Comparison of ENCODE assay signal across 9 cellular contexts in genomic region chr11:45089845-45090499, GRCh38. TPM values are rescaled to one million over a fixed set of nuclear protein-coding genes. Genes with fewer than 3 reads are reported as not detected.
DNase-seq lines count a peak whose midpoint lies in the region; TF ChIP-seq lines count a peak whose summit lies in the region.
"Had no signal": no experiment of that assay in that cellular context is flagged by ENCODE, and none has a peak within 500 bp of the region (broad histone marks: within the 10 kb centered on the region; RNA-seq: fewer than 3 reads in every experiment).

No MANE protein-coding gene starts in this region.

- DNase-seq in EL (peak; percentile 52), NCI-H146 (lab: John Stamatoyannopoulos, UW) (peak; percentile 62), endodermal cell (peak; percentile 78), ovary (no peak), putamen (ENCODE audit: low spot score) (no peak), hippocampal formation (lab: John Stamatoyannopoulos, UW) (no peak), NCI-H748 treated with DMSO at 0.1 percent for 48 hours (lab: John Stamatoyannopoulos, UW) (no peak), HuH-7.5 (ENCODE audit: low spot score) (no peak)
- DNase-seq: activated B cell treated with CpG ODN at 0.5 μM for 24 hours had no signal

- H3K27me3 Mint-ChIP-seq in endodermal cell (ENCODE audit: insufficient read depth), result peaks cover 3% of the 10 kb centered on the region
- H3K27me3 Mint-ChIP-seq: activated B cell treated with CpG ODN at 0.5 μM for 24 hours had no signal

- TF ChIP-seq CTCF in endodermal cell (conservative IDR thresholded peaks at IDR 0.05), result peak; percentile 72
- TF ChIP-seq CTCF in ovary (IDR thresholded peaks at IDR 0.05), result no peak

- H3K9me3 ChIP-seq in endodermal cell (ENCODE audit: control insufficient read depth, low read length) (no peaks in the 10 kb centered on the region), ovary (no peaks in the 10 kb centered on the region)

- TF ChIP-seq EP300 in ovary (IDR thresholded peaks at IDR 0.05), result no peak

- no peak overlapping the region for H3K27ac Mint-ChIP-seq in endodermal cell
- H3K27ac Mint-ChIP-seq: activated B cell treated with CpG ODN at 0.5 μM for 24 hours had no signal

- H3K4me1 Mint-ChIP-seq in endodermal cell, result peaks cover 11% of the 10 kb centered on the region

- no peak overlapping the region for H3K27ac ChIP-seq in endodermal cell (ENCODE audit: low read depth, low read length)
- peak overlapping the region; percentile 5 to 24 for H3K27ac ChIP-seq in ovary

- H3K27me3 ChIP-seq in endodermal cell (ENCODE audit: control insufficient read depth, insufficient read depth, low read length, poor library complexity, severe bottlenecking) (no peaks in the 10 kb centered on the region), ovary (no peaks in the 10 kb centered on the region)

- TF ChIP-seq POLR2A in ovary (IDR thresholded peaks at IDR 0.05), result no peak

- H3K4me3 Mint-ChIP-seq in endodermal cell, result no peak overlapping the region
- H3K4me3 Mint-ChIP-seq: activated B cell treated with CpG ODN at 0.5 μM for 24 hours had no signal

- 90% methylated on average over 4 of the region's 4 CpGs; no CpG with 5 or more reads in 1 of the 2 experiments for WGBS in endodermal cell (ENCODE audit: insufficient coverage in 1 of 2, insufficient read length in 1 of 2), 2 experiments
- WGBS in ovary, 3 donors, result 67 to 76% (median 69%) methylated on average over 4 of the region's 4 CpGs

- intact Hi-C loops in ovary (cut with DNase I), result no loop called here

- no peaks in the 10 kb centered on the region for H3K9me3 Mint-ChIP-seq in endodermal cell
- H3K9me3 Mint-ChIP-seq: activated B cell treated with CpG ODN at 0.5 μM for 24 hours had no signal

- no peak overlapping the region for H3K4me3 ChIP-seq in endodermal cell (ENCODE audit: low read length)
- no peak overlapping the region for H3K4me3 ChIP-seq in ovary

- H3K4me1 ChIP-seq in endodermal cell (ENCODE audit: control insufficient read depth, insufficient read depth, low read length) (no peaks in the 10 kb centered on the region), ovary (ENCODE audit: insufficient read depth) (peaks cover 8% of the 10 kb centered on the region)

- no peak overlapping the region for H3K9ac ChIP-seq in endodermal cell (ENCODE audit: extremely low read depth, low read length, poor library complexity, severe bottlenecking)

- H3K36me3 ChIP-seq in endodermal cell (ENCODE audit: control insufficient read depth, insufficient read depth, low read length) (no peaks in the 10 kb centered on the region), ovary (no peaks in the 10 kb centered on the region)

- no peaks in the 10 kb centered on the region for H3K36me3 Mint-ChIP-seq in endodermal cell (ENCODE audit: low read depth)

RNA-seq across cellular contexts. Expression of gene PRDM11, which starts 56.5 kb away (rescaled TPM):
- total RNA-seq in endodermal cell, result 10 to 100 TPM; 10.4 to 15.2 TPM
- 3.8 TPM for polyA plus RNA-seq in endodermal cell (2013, experiment 1 of 2)
- 3.9 TPM for polyA plus RNA-seq in endodermal cell (2013, experiment 2 of 2)
- 10 to 100 TPM; 10.7 to 45.4 (median 32.2) TPM for total RNA-seq in ovary
- polyA plus RNA-seq in ovary, result 1 to 10 TPM; 8.7 to 8.9 TPM

Comparison
In these comparisons a context has a peak if more than half of its experiments do, and no peak if none do; other contexts are left out.
1. DNase-seq: peak in EL (single experiment), NCI-H146 (single experiment) and endodermal cell (single experiment); none in ovary (0 of 5), putamen (single experiment), hippocampal formation (0 of 2), NCI-H748 treated with DMSO at 0.1 percent for 48 hours (single experiment) and HuH-7.5 (single experiment).